2 cellular contexts compared by ENCODE assay signal in the genomic region with DNA sequence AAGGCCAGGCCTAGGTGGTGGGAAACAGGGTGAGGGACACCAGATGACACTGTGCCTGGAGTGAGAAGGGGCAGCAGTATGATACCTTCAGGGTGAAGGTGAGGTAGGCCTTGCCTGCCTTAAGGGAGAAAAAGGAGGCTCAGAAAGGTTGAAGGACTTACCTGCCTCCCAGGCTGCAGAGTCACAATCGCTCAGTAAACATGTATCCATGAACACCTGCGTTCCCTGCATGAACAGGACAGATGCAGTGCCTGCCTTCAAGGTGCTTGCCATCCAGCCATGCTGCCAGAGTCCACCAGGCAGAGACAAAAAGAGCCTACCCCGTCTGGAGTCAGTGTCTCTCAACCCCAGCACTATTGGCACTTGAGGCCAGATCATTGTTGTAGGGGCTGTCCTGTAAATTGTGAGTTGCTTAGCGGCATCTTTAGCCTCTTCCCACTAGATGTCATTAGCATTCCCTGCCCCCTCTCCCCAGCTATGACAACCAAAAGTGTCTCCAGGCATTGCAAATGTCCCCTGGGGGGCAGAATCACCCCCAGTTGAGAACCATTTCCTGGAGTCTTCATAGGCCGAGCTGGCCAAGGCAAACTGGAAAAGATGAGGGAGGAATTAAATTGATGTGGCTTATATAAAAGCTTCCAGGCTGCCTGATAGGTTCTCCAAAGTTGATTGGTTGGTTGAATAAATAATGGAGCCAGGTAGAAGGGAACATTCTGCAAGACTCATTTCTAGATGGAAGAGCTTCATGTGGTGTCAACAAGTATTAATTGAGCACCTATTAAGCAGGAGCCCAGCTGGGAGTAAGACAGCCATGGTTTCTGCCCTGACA.
TF ChIP-seq lines count a peak whose summit lies in the region.

No MANE protein-coding gene starts in this region.

TF ChIP-seq in HCT116, 20 proteins besides CTCF, POLR2A, EP300 and RAD21:
- TF ChIP-seq SP1 (IDR thresholded peaks at IDR 0.05; ENCODE audit: low read depth): no peak
- no peak for TF ChIP-seq YY1 (IDR thresholded peaks at IDR 0.05; ENCODE audit: extremely low read depth, insufficient replicate concordance, low read depth, low read length)
- no peak for TF ChIP-seq FOSL1 (IDR thresholded peaks at IDR 0.05; ENCODE audit: low read depth)
- TF ChIP-seq EZH2 (IDR thresholded peaks at IDR 0.05): no peak
- TF ChIP-seq, protein P1, sequence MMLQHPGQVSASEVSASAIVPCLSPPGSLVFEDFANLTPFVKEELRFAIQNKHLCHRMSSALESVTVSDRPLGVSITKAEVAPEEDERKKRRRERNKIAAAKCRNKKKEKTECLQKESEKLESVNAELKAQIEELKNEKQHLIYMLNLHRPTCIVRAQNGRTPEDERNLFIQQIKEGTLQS (IDR thresholded peaks at IDR 0.05): no peak
- TF ChIP-seq SIN3A (IDR thresholded peaks at IDR 0.05; ENCODE audit: low read depth): no peak
- no peak for TF ChIP-seq CEBPB (IDR thresholded peaks at IDR 0.05; ENCODE audit: low read depth)
- TF ChIP-seq TCF7L2 (IDR thresholded peaks at IDR 0.05; ENCODE audit: borderline replicate concordance, extremely low read depth, insufficient read depth, insufficient read length): no peak
- no peak for TF ChIP-seq EZH2phosphoT487 (IDR thresholded peaks at IDR 0.05; ENCODE audit: borderline replicate concordance)
- TF ChIP-seq CBX3 (IDR thresholded peaks at IDR 0.05; ENCODE audit: low read depth): no peak

TF ChIP-seq in GM12878, 131 proteins besides CTCF, POLR2A, EP300 and RAD21:
- TF ChIP-seq JUND (IDR thresholded peaks at IDR 0.05; ENCODE audit: low read depth, low read length) (no peak), TCF12 (IDR thresholded peaks at IDR 0.05; ENCODE audit: low read depth, low read length) (no peak), NRF1 (conservative IDR thresholded peaks at IDR 0.05; ENCODE audit: low read depth, low read length) (no peak), WRNIP1 (IDR thresholded peaks at IDR 0.05; ENCODE audit: borderline replicate concordance, low read depth, low read length) (no peak), ZNF24 (IDR thresholded peaks at IDR 0.05) (no peak), ESRRA (IDR thresholded peaks at IDR 0.05; ENCODE audit: low read length) (no peak), ZNF217 (IDR thresholded peaks at IDR 0.05) (no peak), MTA2 (IDR thresholded peaks at IDR 0.05; ENCODE audit: low read depth) (no peak), HDAC6 (IDR thresholded peaks at IDR 0.05; ENCODE audit: unreplicated experiment) (no peak), BRCA1 (IDR thresholded peaks at IDR 0.05; ENCODE audit: low read depth, low read length) (no peak), MYC (IDR thresholded peaks at IDR 0.05; ENCODE audit: insufficient read depth, insufficient read length, insufficient replicate concordance, low read length, severe bottlenecking) (no peak), STAT1 (conservative IDR thresholded peaks at IDR 0.05) (no peak), ELK1 (IDR thresholded peaks at IDR 0.05; ENCODE audit: low read depth, low read length) (no peak), CEBPB (IDR thresholded peaks at IDR 0.05; ENCODE audit: borderline replicate concordance in 1 of 2, low read depth in 2 of 2, low read length in 2 of 2) (no peak), GATAD2B (conservative IDR thresholded peaks at IDR 0.05; ENCODE audit: low read depth) (no peak), MXI1 (IDR thresholded peaks at IDR 0.05; ENCODE audit: low read depth, low read length) (no peak), CREB1 (IDR thresholded peaks at IDR 0.05; ENCODE audit: low read depth) (no peak), HDGF (IDR thresholded peaks at IDR 0.05) (no peak), PML (IDR thresholded peaks at IDR 0.05; ENCODE audit: low read length) (no peak)
- TF ChIP-seq, protein P2, sequence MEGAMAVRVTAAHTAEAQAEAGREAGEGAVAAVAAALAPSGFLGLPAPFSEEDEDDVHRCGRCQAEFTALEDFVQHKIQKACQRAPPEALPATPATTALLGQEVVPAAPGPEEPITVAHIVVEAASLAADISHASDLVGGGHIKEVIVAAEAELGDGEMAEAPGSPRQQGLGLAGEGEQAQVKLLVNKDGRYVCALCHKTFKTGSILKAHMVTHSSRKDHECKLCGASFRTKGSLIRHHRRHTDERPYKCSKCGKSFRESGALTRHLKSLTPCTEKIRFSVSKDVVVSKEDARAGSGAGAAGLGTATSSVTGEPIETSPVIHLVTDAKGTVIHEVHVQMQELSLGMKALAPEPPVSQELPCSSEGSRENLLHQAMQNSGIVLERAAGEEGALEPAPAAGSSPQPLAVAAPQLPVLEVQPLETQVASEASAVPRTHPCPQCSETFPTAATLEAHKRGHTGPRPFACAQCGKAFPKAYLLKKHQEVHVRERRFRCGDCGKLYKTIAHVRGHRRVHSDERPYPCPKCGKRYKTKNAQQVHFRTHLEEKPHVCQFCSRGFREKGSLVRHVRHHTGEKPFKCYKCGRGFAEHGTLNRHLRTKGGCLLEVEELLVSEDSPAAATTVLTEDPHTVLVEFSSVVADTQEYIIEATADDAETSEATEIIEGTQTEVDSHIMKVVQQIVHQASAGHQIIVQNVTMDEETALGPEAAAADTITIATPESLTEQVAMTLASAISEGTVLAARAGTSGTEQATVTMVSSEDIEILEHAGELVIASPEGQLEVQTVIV (IDR thresholded peaks at IDR 0.05; ENCODE audit: borderline replicate concordance, partially characterized antibody): no peak
